In genomic region chr2:205814039-205814364, GRCh38 we compare ENCODE assay signal across 15 cellular contexts.
A peak's percentile ranks its signal among the peaks of the same experiment; 100 is the strongest.
DNase-seq lines count a peak whose midpoint lies in the region; ATAC-seq and TF ChIP-seq lines count a peak whose summit lies in the region.
"Had no signal": no experiment of that assay in that cellular context is flagged by ENCODE, and none has a peak within 500 bp of the region (broad histone marks: within the 10 kb centered on the region; RNA-seq: fewer than 3 reads in every experiment).

No MANE protein-coding gene starts in this region.

- no peaks in the 10 kb centered on the region for H3F3A ChIP-seq in PC-3 (ENCODE audit: low read length, unreplicated experiment)

- H3K36me3 ChIP-seq in PC-3 (ENCODE audit: low read depth, low read length), result no peaks in the 10 kb centered on the region

- H3K27ac ChIP-seq in PC-3 (ENCODE audit: low read length), result no peak overlapping the region

- H3K4me3 ChIP-seq in epithelial cell of esophagus (ENCODE audit: low read length) (no peak overlapping the region), PC-3 (ENCODE audit: low read length) (no peak overlapping the region)
- H3K4me3 ChIP-seq: K562 had no signal

- no peak overlapping the region for H3K9ac ChIP-seq in PC-3 (ENCODE audit: low read length)

- CTCF ChIA-PET in PC-3 (lab: Charles Lee), result interaction anchor here (0.8 kb wide), 1 partner anchor 8 kb away, joined by 5 read pairs; no protein-coding TSS in a partner anchor

- peak; percentile 16 for ATAC-seq in GM18517 (IDR thresholded peaks at IDR 0.05; ENCODE audit: unreplicated experiment)
- ATAC-seq in HG02798 (IDR thresholded peaks at IDR 0.05; ENCODE audit: poor library complexity, unreplicated experiment), result peak; percentile 12
- ATAC-seq in GM19023 (IDR thresholded peaks at IDR 0.05; ENCODE audit: unreplicated experiment), result no peak
- ATAC-seq in PC-3, result no peak; the same call in 1 of the 2 replicates
- ATAC-seq: T-helper 17 cell had no signal

- no peaks in the 10 kb centered on the region for H3K27me3 ChIP-seq in PC-3 (ENCODE audit: low read length)

- POLR2A ChIA-PET in PC-3 (lab: Charles Lee; ENCODE audit: unreplicated experiment), result no interaction called here

- peak; percentile 22 for TF ChIP-seq CTCF in epithelial cell of esophagus (IDR thresholded peaks at IDR 0.05; ENCODE audit: insufficient read depth, low read depth, low read length, missing control alignments)
- no peak for TF ChIP-seq CTCF in PC-3 (conservative IDR thresholded peaks at IDR 0.05; ENCODE audit: low read depth, low read length)
- no peak for TF ChIP-seq CTCF in GM20000 (IDR thresholded peaks at IDR 0.05; ENCODE audit: extremely low read depth, missing control alignments)

- peaks cover 5% of the 10 kb centered on the region for H3K4me1 ChIP-seq in PC-3 (ENCODE audit: insufficient read depth, low read length)

- DNase-seq in NCI-H2171 treated with DMSO at 0.1 percent for 48 hours (lab: John Stamatoyannopoulos, UW), result peak; percentile 69
- DNase-seq in epithelial cell of esophagus (ENCODE audit: low read depth), result peak; percentile 81
- no peak for DNase-seq in cortex of kidney (lab: John Stamatoyannopoulos, UW)
- no peak for DNase-seq in PC-3
- no peak for DNase-seq in GM20000 (ENCODE audit: low spot score)
- DNase-seq: CD4-positive, alpha-beta T cell; NCI-H1048; NCI-H1930; NCI-H2227 treated with DMSO at 0.1 percent for 48 hours; SIG-M5; T-helper 17 cell had no signal

- no peaks in the 10 kb centered on the region for H4K20me1 ChIP-seq in PC-3 (ENCODE audit: low read length)

- no peaks in the 10 kb centered on the region for H3K79me2 ChIP-seq in PC-3 (ENCODE audit: low read length)

- BruUV-seq in PC-3 (replicated peaks; lab: Mats Ljungman, UMichigan), result no TSS peak

- intact Hi-C loops in PC-3 (cut with micrococcal nuclease), result loop anchor here (5.0 kb wide), 2 partner anchors 112 to 492 kb away; no protein-coding TSS in a partner anchor

- H3K9me3 ChIP-seq in PC-3 (ENCODE audit: low read length), result no peaks in the 10 kb centered on the region

- H2AFZ ChIP-seq in PC-3 (ENCODE audit: low read length), result no peak overlapping the region

- H3K4me2 ChIP-seq in PC-3 (ENCODE audit: low read length), result no peak overlapping the region

- H3K9me2 ChIP-seq in PC-3 (replicated peaks; ENCODE audit: low read length), result no peaks in the 10 kb centered on the region

Comparison
In these comparisons a context has a peak if more than half of its experiments do, and no peak if none do; other contexts are left out.
1. ATAC-seq: peak in GM18517 (single experiment) and HG02798 (single experiment); none in GM19023 (single experiment) and PC-3 (single experiment).
2. DNase-seq: peak in NCI-H2171 treated with DMSO at 0.1 percent for 48 hours (single experiment) and epithelial cell of esophagus (single experiment); none in cortex of kidney (single experiment), PC-3 (single experiment) and GM20000 (single experiment).